In the genomic region with DNA sequence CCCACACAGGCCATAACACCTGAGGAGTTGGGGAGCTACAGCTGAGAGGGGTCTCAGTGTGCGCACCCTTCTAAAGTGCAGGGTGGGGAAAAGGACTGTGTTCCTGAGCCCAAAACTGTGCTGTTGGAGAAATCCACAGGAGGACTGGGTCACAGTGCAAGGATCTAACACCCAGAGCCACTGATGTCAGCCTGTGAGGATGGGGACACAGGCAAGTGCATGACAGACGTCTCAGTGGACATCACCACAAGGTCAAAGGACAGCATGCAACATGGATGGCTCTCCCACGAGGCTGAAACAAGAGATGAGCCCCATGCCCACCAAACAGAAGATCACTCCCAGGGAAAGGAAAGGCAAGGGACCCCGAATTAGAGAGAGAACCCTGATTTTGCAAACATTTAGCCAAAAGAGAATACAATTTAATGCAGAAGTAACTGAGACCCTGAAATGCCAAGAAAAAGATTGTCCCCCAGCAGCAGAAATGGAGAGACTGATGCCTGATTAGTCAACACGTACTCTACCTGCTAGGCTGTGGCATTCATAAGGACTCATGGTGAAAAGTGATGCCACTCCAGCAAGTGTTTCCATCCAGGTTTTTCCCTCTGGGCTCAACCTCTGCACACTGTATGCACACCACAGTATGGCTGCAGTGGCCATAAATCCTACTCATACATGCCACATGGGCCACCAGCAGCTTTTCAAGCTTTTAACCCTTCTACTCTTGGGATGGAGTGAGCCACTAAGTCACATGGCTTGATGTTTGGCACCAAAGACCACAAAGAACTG, we compare ENCODE assay signal across 16 cellular contexts. TPM values are rescaled to one million over a fixed set of nuclear protein-coding genes. Genes with fewer than 3 reads are reported as not detected.
A peak's percentile ranks its signal among the peaks of the same experiment; 100 is the strongest.
DNase-seq lines count a peak whose midpoint lies in the region; ATAC-seq, FAIRE-seq and TF ChIP-seq lines count a peak whose summit lies in the region.
"Had no signal": no experiment of that assay in that cellular context is flagged by ENCODE, and none has a peak within 500 bp of the region (broad histone marks: within the 10 kb centered on the region; RNA-seq: fewer than 3 reads in every experiment).

No MANE protein-coding gene starts in this region.

- H4K5ac ChIP-seq in H1 (ENCODE audit: insufficient read length, low read depth, low read length), result no peak overlapping the region

- H4K8ac ChIP-seq in H1 (ENCODE audit: extremely low read depth, insufficient read depth, low read length), result no peak overlapping the region; the same call in 1 of the 2 replicates

- no peak overlapping the region for H3K4me3 ChIP-seq in CD4-positive, CD25-positive, alpha-beta regulatory T cell (ENCODE audit: low read depth, low read length)
- H3K4me3 ChIP-seq in H1 (ENCODE audit: extremely low read depth in 1 of 4, insufficient read depth in 2 of 4, low read depth in 3 of 4, low read length in 4 of 4) (no peak overlapping the region), psoas muscle (no peak overlapping the region), osteoblast (ENCODE audit: insufficient read depth, low read length) (no peak overlapping the region)

- no peaks in the 10 kb centered on the region for H3K9me3 Mint-ChIP-seq in CD4-positive, CD25-positive, alpha-beta regulatory T cell
- H3K9me3 Mint-ChIP-seq in IgD-negative memory B cell, result no peaks in the 10 kb centered on the region

- POLR2A ChIA-PET in H1 (lab: Charles Lee; ENCODE audit: partially characterized antibody), result no interaction called here

- no peak for TF ChIP-seq POLR2A in H1 (IDR thresholded peaks at IDR 0.05; ENCODE audit: control extremely low read depth in 1 of 2, low read depth in 2 of 2, low read length in 2 of 2)

- TF ChIP-seq CTCF in H1 (IDR thresholded peaks at IDR 0.05; ENCODE audit: control extremely low read depth in 1 of 3, insufficient read depth in 1 of 3, low read depth in 1 of 3, low read length in 3 of 3) (no peak), psoas muscle (IDR thresholded peaks at IDR 0.05) (no peak), osteoblast (IDR thresholded peaks at IDR 0.05; ENCODE audit: extremely low read depth, low read depth, low read length) (no peak)

- no peak for TF ChIP-seq RAD21 in H1 (IDR thresholded peaks at IDR 0.05 in 1 of 2, conservative IDR thresholded peaks at IDR 0.05 in 1 of 2; ENCODE audit: low read depth in 2 of 2, low read length in 2 of 2)

- H2BK15ac ChIP-seq in H1 (ENCODE audit: low read length), result no peak overlapping the region

- H3K4me2 ChIP-seq in H1 (ENCODE audit: insufficient read depth in 1 of 2, low read depth in 2 of 2, low read length in 2 of 2), result no peak overlapping the region
- no peak overlapping the region for H3K4me2 ChIP-seq in osteoblast (ENCODE audit: insufficient read depth, low read length)

- H2AFZ ChIP-seq in H1 (ENCODE audit: low read length) (no peak overlapping the region), osteoblast (ENCODE audit: low read length) (no peak overlapping the region)

- H3K18ac ChIP-seq in H1 (ENCODE audit: extremely low read depth, low read length), result no peak overlapping the region

- H2BK12ac ChIP-seq in H1 (ENCODE audit: low read depth, low read length), result no peak overlapping the region

- peak overlapping the region; percentile 32; the same call in 1 of the 2 replicates for H2AK5ac ChIP-seq in H1 (ENCODE audit: low read depth, low read length)

- ATAC-seq in CD4-positive, CD25-positive, alpha-beta regulatory T cell (ENCODE audit: low read depth in 2 of 2), result no peak
- ATAC-seq in psoas muscle, result peak; percentile 21 to 47 (median 35)
- ATAC-seq: SK-N-SH treated with all-trans-retinoic acid at 6 μM for 48 hours had no signal

- H4K91ac ChIP-seq in H1 (replicated peaks; ENCODE audit: insufficient read length, low read length), result no peak overlapping the region

- H3K36me3 ChIP-seq in CD4-positive, CD25-positive, alpha-beta regulatory T cell (ENCODE audit: control insufficient read depth, insufficient read depth, low read length), result no peaks in the 10 kb centered on the region
- H3K36me3 ChIP-seq in H1 (ENCODE audit: control insufficient read depth in 2 of 4, insufficient read depth in 4 of 4, low read length in 3 of 4), result no peaks in the 10 kb centered on the region
- H3K36me3 ChIP-seq in psoas muscle (ENCODE audit: insufficient read depth in 1 of 2, low read depth in 1 of 2), result no peaks in the 10 kb centered on the region
- no peaks in the 10 kb centered on the region for H3K36me3 ChIP-seq in osteoblast (ENCODE audit: insufficient read depth, low read length)

- no peaks in the 10 kb centered on the region for H3K36me3 Mint-ChIP-seq in CD4-positive, CD25-positive, alpha-beta regulatory T cell
- no peaks in the 10 kb centered on the region for H3K36me3 Mint-ChIP-seq in IgD-negative memory B cell

- H3K27me3 Mint-ChIP-seq in CD4-positive, CD25-positive, alpha-beta regulatory T cell, result no peaks in the 10 kb centered on the region
- no peaks in the 10 kb centered on the region for H3K27me3 Mint-ChIP-seq in IgD-negative memory B cell

- no peak overlapping the region for H3K9ac ChIP-seq in H1 (replicated peaks in 1 of 4; ENCODE audit: extremely low read depth in 1 of 4, low read depth in 3 of 4, low read length in 3 of 4)

- H2BK5ac ChIP-seq in H1 (ENCODE audit: low read depth, low read length), result no peak overlapping the region

- WGBS in H1 (ENCODE audit: extremely low coverage in 1 of 2, insufficient coverage in 1 of 2, insufficient read length in 1 of 2, insufficient replicate concordance in 2 of 2, low coverage in 1 of 2, low lambda C conversion rate in 2 of 2, missing lambda C conversion rate in 1 of 2), 2 experiments, result 77% methylated on average over 5 of the region's 5 CpGs; no CpG with 5 or more reads in 1 of the 2 experiments
- 43 to 57% (median 50%) methylated on average over 5 of the region's 5 CpGs for WGBS in psoas muscle, 3 donors

- H3K79me2 ChIP-seq in H1 (ENCODE audit: control insufficient read depth in 1 of 2, insufficient read depth in 2 of 2, low read length in 2 of 2) (no peaks in the 10 kb centered on the region), osteoblast (ENCODE audit: insufficient read depth, low read length) (peaks cover 91% of the 10 kb centered on the region)

- H3K4me1 ChIP-seq in CD4-positive, CD25-positive, alpha-beta regulatory T cell (ENCODE audit: control insufficient read depth, insufficient read depth, low read length, poor library complexity, severe bottlenecking), result peaks cover 55% of the 10 kb centered on the region
- H3K4me1 ChIP-seq in H1 (replicated peaks in 1 of 4; ENCODE audit: control insufficient read depth in 3 of 4, insufficient read depth in 4 of 4, low read length in 3 of 4), result no peaks in the 10 kb centered on the region
- H3K4me1 ChIP-seq in psoas muscle, result peaks cover 100% of the 10 kb centered on the region
- H3K4me1 ChIP-seq in osteoblast (ENCODE audit: insufficient read depth, low read length), result peaks cover 24% of the 10 kb centered on the region

- H4K20me1 ChIP-seq in H1 (replicated peaks in 1 of 2; ENCODE audit: control insufficient read depth in 1 of 2, insufficient read depth in 2 of 2, low read length in 2 of 2), result peaks cover 0 to 1% of the 10 kb centered on the region in 2 experiments
- H4K20me1 ChIP-seq in osteoblast (ENCODE audit: insufficient read depth, low read length), result peaks cover 66% of the 10 kb centered on the region

- H3K56ac ChIP-seq in H1 (replicated peaks; ENCODE audit: insufficient read length, low read depth, low read length), result no peak overlapping the region

- intact Hi-C loops in psoas muscle (cut with DNase I), result no loop called here

- DNase-seq in CD4-positive, CD25-positive, alpha-beta regulatory T cell, result no peak
- DNase-seq in H1 (ENCODE audit: low read depth in 1 of 2, low spot score in 2 of 2) (no peak), psoas muscle (no peak), NCI-H524 (lab: John Stamatoyannopoulos, UW) (no peak), osteoblast (ENCODE audit: insufficient read length, low spot score, missing footprints) (no peak)
- no peak for DNase-seq in activated CD8-positive, alpha-beta memory T cell treated with anti-CD3 and anti-CD28 coated beads, Interleukin-2, amount 50 U/mL, for 4 hours
- DNase-seq in activated CD8-positive, alpha-beta memory T cell treated with anti-CD3 and anti-CD28 coated beads, Interleukin-2, amount 50 U/mL, for 48 hours, result no peak
- DNase-seq: AML-193; DMS153; hypothalamus; NCI-H187; NCI-H510A treated with DMSO at 0.1 percent for 48 hours; stimulated activated CD4-positive, alpha-beta T cell treated with anti-CD3 and anti-CD28 coated beads, Interleukin-1b, Interleukin-23, amount 100 ng/mL, for 48 hours had no signal

- CTCF ChIA-PET in H1 (lab: Charles Lee; ENCODE audit: partially characterized antibody), result interaction anchor here (1.8 to 4.7 kb wide), 2 partner anchors 10 to 202 kb away, joined by 10 to 18 read pairs; no protein-coding TSS in a partner anchor

- peak overlapping the region; percentile 2 to 76 (median 56) for H3K27ac Mint-ChIP-seq in CD4-positive, CD25-positive, alpha-beta regulatory T cell
- peak overlapping the region; percentile 10 to 89 (median 50) for H3K27ac Mint-ChIP-seq in IgD-negative memory B cell

- H3K79me1 ChIP-seq in H1 (ENCODE audit: low read depth, low read length), result no peaks in the 10 kb centered on the region

- H2BK20ac ChIP-seq in H1 (ENCODE audit: low read length), result no peak overlapping the region

- peak overlapping the region in 2 of 4 donors; percentile 4 to 47 for H3K4me3 Mint-ChIP-seq in CD4-positive, CD25-positive, alpha-beta regulatory T cell
- peak overlapping the region in 1 of 4 donors; percentile 12 for H3K4me3 Mint-ChIP-seq in IgD-negative memory B cell

- peaks cover 18 to 82% (median 62%) of the 10 kb centered on the region in 4 donors for H3K4me1 Mint-ChIP-seq in CD4-positive, CD25-positive, alpha-beta regulatory T cell
- H3K4me1 Mint-ChIP-seq in IgD-negative memory B cell, result peaks cover 26 to 45% (median 28%) of the 10 kb centered on the region in 3 donors

- no peak overlapping the region for H3K23ac ChIP-seq in H1 (ENCODE audit: insufficient read length)

- H3K14ac ChIP-seq in H1 (ENCODE audit: insufficient read length), result no peak overlapping the region

- H3K9me3 ChIP-seq in CD4-positive, CD25-positive, alpha-beta regulatory T cell (ENCODE audit: control insufficient read depth in 2 of 2, low read length in 2 of 2), result no peaks in the 10 kb centered on the region
- H3K9me3 ChIP-seq in H1 (ENCODE audit: insufficient read depth in 2 of 2, low read depth in 1 of 2, low read length in 1 of 2) (no peaks in the 10 kb centered on the region), psoas muscle (no peaks in the 10 kb centered on the region), osteoblast (ENCODE audit: low read depth, low read length) (no peaks in the 10 kb centered on the region)

- H2BK120ac ChIP-seq in H1 (replicated peaks; ENCODE audit: low read depth, low read length), result no peak overlapping the region

- no peaks in the 10 kb centered on the region for H3K23me2 ChIP-seq in H1 (ENCODE audit: low read depth, low read length)

- TF ChIP-seq EP300 in H1 (IDR thresholded peaks at IDR 0.05; ENCODE audit: borderline replicate concordance in 1 of 2, low read depth in 2 of 2, low read length in 2 of 2), result no peak

- no peak for FAIRE-seq in H1 (lab: Jason Lieb, UNC)

- no peaks in the 10 kb centered on the region for H3K27me3 ChIP-seq in CD4-positive, CD25-positive, alpha-beta regulatory T cell (ENCODE audit: control insufficient read depth, insufficient read depth, low read length)
- H3K27me3 ChIP-seq in H1 (replicated peaks in 1 of 4; ENCODE audit: control insufficient read depth in 3 of 4, extremely low read depth in 1 of 4, insufficient read depth in 3 of 4, low read length in 3 of 4), result 0 out of 7 replicates have a peak, but pooled peaks cover 0 to 3% (median 0%) of the 10 kb centered on the region in 4 experiments
- no peaks in the 10 kb centered on the region for H3K27me3 ChIP-seq in psoas muscle (ENCODE audit: insufficient read depth in 3 of 3, low read length in 2 of 3)
- no peaks in the 10 kb centered on the region for H3K27me3 ChIP-seq in osteoblast (ENCODE audit: insufficient read depth, low read length)

- no peak overlapping the region for H3K27ac ChIP-seq in CD4-positive, CD25-positive, alpha-beta regulatory T cell (ENCODE audit: insufficient read depth, low read length, poor library complexity, severe bottlenecking)
- no peak overlapping the region for H3K27ac ChIP-seq in H1 (ENCODE audit: low read depth, low read length)
- H3K27ac ChIP-seq in psoas muscle, result peak overlapping the region; percentile 100
- H3K27ac ChIP-seq in osteoblast (ENCODE audit: low read depth, low read length), result no peak overlapping the region
- H3K27ac ChIP-seq: VCaP had no signal

- H3K4ac ChIP-seq in H1 (replicated peaks; ENCODE audit: insufficient read length, low read depth, low read length), result no peak overlapping the region

RNA-seq across cellular contexts. Expression of gene KLF9, which starts 14.2 kb away (rescaled TPM):
- total RNA-seq in CD4-positive, CD25-positive, alpha-beta regulatory T cell, result 86.7 TPM
- polyA plus RNA-seq in CD4-positive, CD25-positive, alpha-beta regulatory T cell, result 1 to 10 TPM; 1.4 to 3.7 (median 3.0) TPM
- polyA plus RNA-seq in IgD-negative memory B cell (3.3 TPM), H1 (2011; rRNA removed) (0.47 TPM in 2 replicates), psoas muscle (10 to 100 TPM; 34.1 to 87.0 (median 64.4) TPM)
- 0.82 and 0.98 TPM in 2 replicates for total RNA-seq in H1 (2021; fragmentation: NEBNext Ultra II Directional; extraction: Animal tissue kit (Norgen Biotek cat#: 25700))
- 0.71 TPM for polyA plus RNA-seq in H1 (2011; cell fraction: cytosol; rRNA removed)
- polyA plus RNA-seq in H1 (2011; cell fraction: nucleus; rRNA removed), result 0.47 TPM
- 0.39 to 0.98 TPM (median 0.61 TPM) in 4 replicates for polyA plus RNA-seq in H1 (2012, experiment 1 of 2)
- polyA plus RNA-seq in H1 (2012, experiment 2 of 2), result 0.03 TPM
- polyA plus RNA-seq in H1 (2013, experiment 1 of 2), result 0.49 TPM
- polyA plus RNA-seq in H1 (2013, experiment 2 of 2), result 0.55 TPM
- 0.66 and 0.76 TPM in 2 replicates for polyA minus RNA-seq in H1 (2011; rRNA and poly(A)+ RNA removed)
- 0.95 TPM for polyA minus RNA-seq in H1 (2011; cell fraction: cytosol; rRNA and poly(A)+ RNA removed)
- polyA minus RNA-seq in H1 (2011; cell fraction: nucleus; rRNA and poly(A)+ RNA removed), result 1.2 TPM
- total RNA-seq in psoas muscle (100 to 1,000 TPM in 2 of 4 donors, 10 to 100 TPM in 2; 29.5 to 178 (median 94.7) TPM), osteoblast (46.9 and 51.8 TPM in 2 replicates)

Comparison
In these comparisons a context has a peak if more than half of its experiments do, and no peak if none do; other contexts are left out.
1. ATAC-seq: peak in psoas muscle (4 of 4); none in CD4-positive, CD25-positive, alpha-beta regulatory T cell (0 of 2).
2. RNA of gene KLF9, which starts 14.2 kb away (total RNA-seq): 29.5 to 178 TPM in psoas muscle, 86.7 TPM in CD4-positive, CD25-positive, alpha-beta regulatory T cell (single experiment) and 46.9 to 51.8 TPM in osteoblast; 0.82 to 0.98 TPM in H1; every median in the first group is over 10 times any median in the second.